Comparison of ENCODE assay signal across 12 cellular contexts in genomic region chr3:189941679-189942078, GRCh38.
DNase-seq lines count a peak whose midpoint lies in the region; ATAC-seq, FAIRE-seq and TF ChIP-seq lines count a peak whose summit lies in the region.
"Had no signal": no experiment of that assay in that cellular context is flagged by ENCODE, and none has a peak within 500 bp of the region (broad histone marks: within the 10 kb centered on the region; RNA-seq: fewer than 3 reads in every experiment).

No MANE protein-coding gene starts in this region.

- H3K4me3 ChIP-seq in Panc1 (ENCODE audit: low read depth in 2 of 2, low read length in 2 of 2), result no peak overlapping the region
- H3K4me3 ChIP-seq in fibroblast of mammary gland (ENCODE audit: control insufficient read depth, low read depth, low read length), result no peak overlapping the region
- no peak overlapping the region for H3K4me3 ChIP-seq in small intestine (ENCODE audit: low read depth in 1 of 2, low read length in 2 of 2)
- H3K4me3 ChIP-seq: K562, left ventricle myocardium inferior had no signal

- no peak for TF ChIP-seq CTCF in activated CD8-positive, alpha-beta T cell treated with anti-CD3 and anti-CD28 coated beads for 36 hours (IDR thresholded peaks at IDR 0.05)
- TF ChIP-seq CTCF in Panc1 (IDR thresholded peaks at IDR 0.05) (no peak), fibroblast of mammary gland (conservative IDR thresholded peaks at IDR 0.05; ENCODE audit: control insufficient read depth, insufficient read depth, low read depth, low read length) (no peak)

- WGBS in small intestine, 3 donors, result 10 to 59% (median 23%) methylated on average over 2 of the region's 2 CpGs

- ATAC-seq in activated CD8-positive, alpha-beta T cell treated with anti-CD3 and anti-CD28 coated beads for 36 hours, result no peak
- ATAC-seq in activated CD8-positive, alpha-beta T cell treated with anti-CD3 and anti-CD28 coated beads, Interleukin-2, amount 10 ng/mL, durations not matched to agents 7 days and 5 days, result no peak
- ATAC-seq in Panc1 (peak; percentile 17; the same call in 1 of the 2 replicates), GM18520 (IDR thresholded peaks at IDR 0.05; ENCODE audit: unreplicated experiment) (no peak), HG02981 (IDR thresholded peaks at IDR 0.05; ENCODE audit: unreplicated experiment) (no peak)
- ATAC-seq: esophagus mucosa, K562, sciatic nerve had no signal

- no peaks in the 10 kb centered on the region for H3K4me1 Mint-ChIP-seq in activated CD8-positive, alpha-beta T cell treated with anti-CD3 and anti-CD28 coated beads for 36 hours (ENCODE audit: low read depth)
- H3K4me1 Mint-ChIP-seq in activated CD8-positive, alpha-beta T cell treated with anti-CD3 and anti-CD28 coated beads, Interleukin-2, amount 10 ng/mL, durations not matched to agents 7 days and 5 days (ENCODE audit: low read depth), result no peaks in the 10 kb centered on the region

- H3K27me3 Mint-ChIP-seq in activated CD8-positive, alpha-beta T cell treated with anti-CD3 and anti-CD28 coated beads for 36 hours, result no peaks in the 10 kb centered on the region
- peaks cover 3% of the 10 kb centered on the region for H3K27me3 Mint-ChIP-seq in activated CD8-positive, alpha-beta T cell treated with anti-CD3 and anti-CD28 coated beads, Interleukin-2, amount 10 ng/mL, durations not matched to agents 7 days and 5 days (ENCODE audit: low read depth)

- in situ Hi-C loops in Panc1 (cut with HindIII; ENCODE audit: low pct_unique_long_range_greater_than_20kb, low sequenced_read_pairs), result no loop called here

- intact Hi-C loops in activated CD8-positive, alpha-beta T cell treated with anti-CD3 and anti-CD28 coated beads for 36 hours (cut with micrococcal nuclease), result no loop called here
- intact Hi-C loops in Panc1 (cut with micrococcal nuclease; ENCODE audit: unreplicated experiment), result loop anchor here (10.0 kb wide), 1 partner anchor 147 kb away; no protein-coding TSS in a partner anchor

- no peaks in the 10 kb centered on the region for H3K27me3 ChIP-seq in Panc1 (ENCODE audit: control insufficient read depth, insufficient read depth, low read length)
- H3K27me3 ChIP-seq in small intestine (ENCODE audit: control insufficient read depth in 2 of 2, insufficient read depth in 2 of 2, low read length in 2 of 2), result no peaks in the 10 kb centered on the region

- no peak overlapping the region for H3K4me3 Mint-ChIP-seq in activated CD8-positive, alpha-beta T cell treated with anti-CD3 and anti-CD28 coated beads for 36 hours
- no peak overlapping the region for H3K4me3 Mint-ChIP-seq in activated CD8-positive, alpha-beta T cell treated with anti-CD3 and anti-CD28 coated beads, Interleukin-2, amount 10 ng/mL, durations not matched to agents 7 days and 5 days

- H3K27ac ChIP-seq in Panc1 (ENCODE audit: low read length), result no peak overlapping the region; the same call in 1 of the 2 replicates
- no peak overlapping the region for H3K27ac ChIP-seq in small intestine (ENCODE audit: low read depth in 1 of 2, low read length in 1 of 2)
- H3K27ac ChIP-seq: left ventricle myocardium inferior had no signal

- H3K36me3 ChIP-seq in Panc1 (ENCODE audit: control insufficient read depth, insufficient read depth, low read length), result no peaks in the 10 kb centered on the region
- no peaks in the 10 kb centered on the region for H3K36me3 ChIP-seq in small intestine (ENCODE audit: control insufficient read depth in 2 of 2, insufficient read depth in 2 of 2, low read length in 2 of 2)
- H3K36me3 ChIP-seq: left ventricle myocardium inferior had no signal

- H3K9me3 ChIP-seq in Panc1 (ENCODE audit: control insufficient read depth, insufficient read depth, low read depth, low read length) (no peaks in the 10 kb centered on the region), small intestine (ENCODE audit: control insufficient read depth, low read depth) (no peaks in the 10 kb centered on the region)

- H3K36me3 Mint-ChIP-seq in activated CD8-positive, alpha-beta T cell treated with anti-CD3 and anti-CD28 coated beads for 36 hours (ENCODE audit: low read depth), result no peaks in the 10 kb centered on the region
- no peaks in the 10 kb centered on the region for H3K36me3 Mint-ChIP-seq in activated CD8-positive, alpha-beta T cell treated with anti-CD3 and anti-CD28 coated beads, Interleukin-2, amount 10 ng/mL, durations not matched to agents 7 days and 5 days (ENCODE audit: low read depth)

- CTCF ChIA-PET in activated CD8-positive, alpha-beta T cell treated with anti-CD3 and anti-CD28 coated beads for 36 hours (lab: Charles Lee), result interaction anchor here (2.6 kb wide), 1 partner anchor 20 kb away, joined by 7 read pairs; no protein-coding TSS in a partner anchor
- CTCF ChIA-PET in activated CD8-positive, alpha-beta T cell treated with anti-CD3 and anti-CD28 coated beads, Interleukin-2, amount 10 ng/mL, durations not matched to agents 7 days and 5 days (lab: Charles Lee), result interaction anchor here (1.5 kb wide), 1 partner anchor 675 kb away, joined by 3 read pairs; no protein-coding TSS in a partner anchor
- CTCF ChIA-PET in Panc1 (lab: Charles Lee), result interaction anchor here (1.0 kb wide), 1 partner anchor 117 kb away, joined by 3 read pairs; no protein-coding TSS in a partner anchor

- BruUV-seq in Panc1 (replicated peaks; lab: Mats Ljungman, UMichigan), result no TSS peak

- no peak for FAIRE-seq in small intestine (lab: Jason Lieb, UNC)
- FAIRE-seq: K562 had no signal

- H3K27ac Mint-ChIP-seq in activated CD8-positive, alpha-beta T cell treated with anti-CD3 and anti-CD28 coated beads for 36 hours, result no peak overlapping the region
- no peak overlapping the region for H3K27ac Mint-ChIP-seq in activated CD8-positive, alpha-beta T cell treated with anti-CD3 and anti-CD28 coated beads, Interleukin-2, amount 10 ng/mL, durations not matched to agents 7 days and 5 days

- DNase-seq in activated CD8-positive, alpha-beta T cell treated with anti-CD3 and anti-CD28 coated beads for 36 hours, result peak; percentile 30
- no peak for DNase-seq in activated CD8-positive, alpha-beta T cell treated with anti-CD3 and anti-CD28 coated beads, Interleukin-2, amount 10 ng/mL, durations not matched to agents 7 days and 5 days
- no peak for DNase-seq in Panc1 (ENCODE audit: low read depth, low spot score)
- DNase-seq in fibroblast of mammary gland (ENCODE audit: low read depth), result peak; percentile 58
- DNase-seq in small intestine, result peak; percentile 72
- DNase-seq in activated CD4-positive, CD25-positive, alpha-beta regulatory T cell treated with anti-CD3 and anti-CD28 coated beads, Interleukin-2, amount 50 U/mL, for 72 hours, result no peak
- DNase-seq: left ventricle myocardium inferior had no signal

- H3K9me3 Mint-ChIP-seq in activated CD8-positive, alpha-beta T cell treated with anti-CD3 and anti-CD28 coated beads for 36 hours, result no peaks in the 10 kb centered on the region
- no peaks in the 10 kb centered on the region for H3K9me3 Mint-ChIP-seq in activated CD8-positive, alpha-beta T cell treated with anti-CD3 and anti-CD28 coated beads, Interleukin-2, amount 10 ng/mL, durations not matched to agents 7 days and 5 days (ENCODE audit: insufficient read depth)

- H3K4me1 ChIP-seq in Panc1 (ENCODE audit: control insufficient read depth, insufficient read depth, low read length), result peaks cover 5% of the 10 kb centered on the region
- H3K4me1 ChIP-seq in small intestine (ENCODE audit: control insufficient read depth in 2 of 2, insufficient read depth in 1 of 2, low read depth in 1 of 2, low read length in 1 of 2), result no peaks in the 10 kb centered on the region
- H3K4me1 ChIP-seq: left ventricle myocardium inferior had no signal

- POLR2A ChIA-PET in activated CD8-positive, alpha-beta T cell treated with anti-CD3 and anti-CD28 coated beads for 36 hours (lab: Charles Lee), result no interaction called here
- POLR2A ChIA-PET in activated CD8-positive, alpha-beta T cell treated with anti-CD3 and anti-CD28 coated beads, Interleukin-2, amount 10 ng/mL, durations not matched to agents 7 days and 5 days (lab: Charles Lee), result no interaction called here
- POLR2A ChIA-PET in Panc1 (lab: Charles Lee), result no interaction called here

Comparison
In these comparisons a context has a peak if more than half of its experiments do, and no peak if none do; other contexts are left out.
1. DNase-seq: peak in activated CD8-positive, alpha-beta T cell treated with anti-CD3 and anti-CD28 coated beads for 36 hours (single experiment), fibroblast of mammary gland (single experiment) and small intestine (single experiment); none in activated CD8-positive, alpha-beta T cell treated with anti-CD3 and anti-CD28 coated beads, Interleukin-2, amount 10 ng/mL, durations not matched to agents 7 days and 5 days (single experiment), Panc1 (single experiment) and activated CD4-positive, CD25-positive, alpha-beta regulatory T cell treated with anti-CD3 and anti-CD28 coated beads, Interleukin-2, amount 50 U/mL, for 72 hours (single experiment).